Comparison of ENCODE assay signal across 17 cellular contexts in the genomic region with DNA sequence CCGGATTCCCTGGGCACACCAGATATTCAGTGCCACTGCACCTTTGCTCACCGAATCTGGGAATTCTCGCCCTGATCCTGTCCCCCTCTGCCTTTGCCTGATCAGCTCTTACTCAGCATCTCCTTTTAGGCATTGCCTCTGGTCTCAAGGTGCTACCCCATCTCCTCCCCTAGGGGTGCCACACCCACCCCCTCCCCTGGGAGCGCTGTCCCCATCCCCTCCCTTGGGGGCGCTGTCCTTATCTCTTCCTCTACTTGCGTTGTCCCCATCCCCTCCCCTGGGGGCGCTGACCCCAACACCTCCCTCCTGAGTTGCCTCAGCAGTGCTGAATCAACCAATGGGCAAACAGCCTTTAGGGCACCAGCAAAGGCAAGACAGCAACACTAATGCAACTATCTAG.
DNase-seq lines count a peak whose midpoint lies in the region; ATAC-seq, FAIRE-seq and TF ChIP-seq lines count a peak whose summit lies in the region.
"Had no signal": no experiment of that assay in that cellular context is flagged by ENCODE, and none has a peak within 500 bp of the region (broad histone marks: within the 10 kb centered on the region; RNA-seq: fewer than 3 reads in every experiment).

No MANE protein-coding gene starts in this region.

- no peaks in the 10 kb centered on the region for H3K4me1 Mint-ChIP-seq in stimulated activated effector memory CD8-positive, alpha-beta T cell treated with anti-CD3 and anti-CD28 coated beads, Interleukin-12 subunit alpha, Interleukin-12 subunit beta, amount 100 ng/mL, for 72 hours
- H3K4me1 Mint-ChIP-seq: IgD-negative memory B cell had no signal

- POLR2A ChIA-PET in HCT116 (lab: Charles Lee) (no interaction called here), K562 (lab: Yijun Ruan, JAX) (interaction anchor here (0.5 kb wide), 1 partner anchor 194 kb away, joined by 3 read pairs; no protein-coding TSS in a partner anchor)

- H3K4me3 Mint-ChIP-seq in stimulated activated effector memory CD8-positive, alpha-beta T cell treated with anti-CD3 and anti-CD28 coated beads, Interleukin-12 subunit alpha, Interleukin-12 subunit beta, amount 100 ng/mL, for 72 hours = no peak overlapping the region

- H3K4me3 ChIP-seq in HCT116 (replicated peaks in 1 of 2; ENCODE audit: low read depth in 1 of 2, low read length in 2 of 2) (no peak overlapping the region), K562 (no peak overlapping the region)
- H3K4me3 ChIP-seq: ascending aorta, hepatocyte, uterus had no signal

- no peak overlapping the region for H3K27ac Mint-ChIP-seq in stimulated activated effector memory CD8-positive, alpha-beta T cell treated with anti-CD3 and anti-CD28 coated beads, Interleukin-12 subunit alpha, Interleukin-12 subunit beta, amount 100 ng/mL, for 72 hours
- H3K27ac Mint-ChIP-seq: IgD-negative memory B cell had no signal

- in situ Hi-C loops in K562 (cut with MboI) = no loop called here

- no peak overlapping the region for H3K4me2 ChIP-seq in HCT116 (ENCODE audit: low read length)
- H3K4me2 ChIP-seq in K562 (ENCODE audit: insufficient read depth, low read length) = no peak overlapping the region
- H3K4me2 ChIP-seq: hepatocyte had no signal

- ATAC-seq in HCT116 (peak; percentile 73), K562 (peak; percentile 93), left colon (no peak)
- ATAC-seq in stimulated activated effector memory CD8-positive, alpha-beta T cell treated with anti-CD3 and anti-CD28 coated beads, Interleukin-12 subunit alpha, Interleukin-12 subunit beta, amount 100 ng/mL, for 72 hours = peak; percentile 25
- ATAC-seq: left cardiac atrium had no signal

- no peaks in the 10 kb centered on the region for H3K36me3 ChIP-seq in HCT116 (ENCODE audit: control insufficient read depth in 1 of 2, insufficient read depth in 2 of 2, low read length in 2 of 2)
- no peaks in the 10 kb centered on the region for H3K36me3 ChIP-seq in K562 (ENCODE audit: control insufficient read depth, insufficient read depth, low read length)
- H3K36me3 ChIP-seq: uterus had no signal

- CTCF ChIA-PET in HCT116 (lab: Charles Lee) = no interaction called here
- CTCF ChIA-PET in K562 (lab: Yijun Ruan, JAX; ENCODE audit: low intra/inter-chr PET ratio) = no interaction called here

- DNase-seq in activated T-cell treated with anti-CD3 and anti-CD28 coated beads for 48 hours (ENCODE audit: low read depth) (peak; percentile 8), HCT116 (ENCODE audit: low read depth, low spot score) (no peak), K562 (ENCODE audit: extremely low read depth in 1 of 4, low spot score in 3 of 4) (peak; percentile 25 to 83 (median 69)), mucosa of gallbladder (ENCODE audit: low spot score) (no peak), left colon (no peak), amygdala (lab: John Stamatoyannopoulos, UW) (no peak)
- DNase-seq in activated T-cell treated with anti-CD3 and anti-CD28 coated beads, Interleukin-2, amount 50 U/mL, for 1 hour = no peak
- no peak for DNase-seq in stimulated activated effector memory CD8-positive, alpha-beta T cell treated with anti-CD3 and anti-CD28 coated beads, Interleukin-12 subunit alpha, Interleukin-12 subunit beta, amount 100 ng/mL, for 72 hours (ENCODE audit: low spot score in 2 of 2)
- DNase-seq: activated gamma-delta T cell, left cardiac atrium, MV-4-11, NCI-H2081, NCI-H524, uterus had no signal

- 3% methylated on average over 5 of the region's 7 CpGs for WGBS in K562 (ENCODE audit: insufficient coverage, low coverage, missing lambda C conversion rate)

- TF ChIP-seq POLR2A in HCT116 (IDR thresholded peaks at IDR 0.05; ENCODE audit: borderline replicate concordance, extremely low read depth, insufficient read depth, insufficient read length) (no peak), K562 (conservative IDR thresholded peaks at IDR 0.05) (no peak)

- no peaks in the 10 kb centered on the region for H3K9me2 ChIP-seq in HCT116 (ENCODE audit: insufficient read depth)

- TF ChIP-seq RAD21 in HCT116 (IDR thresholded peaks at IDR 0.05; ENCODE audit: low read depth) = no peak
- no peak for TF ChIP-seq RAD21 in K562 (CRISPR knock-in tag; conservative IDR thresholded peaks at IDR 0.05 in 1 of 2, IDR thresholded peaks at IDR 0.05 in 1 of 2)

- no peaks in the 10 kb centered on the region for H3K9me1 ChIP-seq in K562 (ENCODE audit: control insufficient read depth, insufficient read depth, low read length)

- H3K27ac ChIP-seq in HCT116 (ENCODE audit: low read depth, low read length) (no peak overlapping the region), K562 (ENCODE audit: extremely low read depth, low read depth, low read length) (no peak overlapping the region)
- H3K27ac ChIP-seq: ascending aorta, hepatocyte, uterus had no signal

- no peak overlapping the region for H3K9ac ChIP-seq in HCT116 (ENCODE audit: low read length)
- no peak overlapping the region for H3K9ac ChIP-seq in K562 (ENCODE audit: insufficient read depth in 1 of 2, low read depth in 2 of 2, low read length in 2 of 2)

- TF ChIP-seq EP300 in K562 (IDR thresholded peaks at IDR 0.05; ENCODE audit: low read length) = no peak

- no peaks in the 10 kb centered on the region for H3K9me3 ChIP-seq in HCT116 (ENCODE audit: control insufficient read depth in 1 of 2, insufficient read depth in 1 of 2, low read depth in 1 of 2, low read length in 2 of 2)
- H3K9me3 ChIP-seq in K562 (replicated peaks; ENCODE audit: control insufficient read depth, insufficient read depth, low read depth, low read length) = no peaks in the 10 kb centered on the region
- H3K9me3 ChIP-seq: ascending aorta, uterus had no signal

- H3K27me3 ChIP-seq in HCT116 (ENCODE audit: insufficient read depth, low read length) (0 out of 2 replicates have a peak, but pooled peaks cover 5% of the 10 kb centered on the region), K562 (ENCODE audit: control insufficient read depth in 2 of 2, insufficient read depth in 2 of 2, low read length in 2 of 2) (peaks cover 7 to 47% of the 10 kb centered on the region in 2 experiments)
- H3K27me3 ChIP-seq: ascending aorta, hepatocyte, uterus had no signal

- intact Hi-C loops in HCT116 (cut with micrococcal nuclease) = no loop called here
- intact Hi-C loops in K562 (cut with micrococcal nuclease) = no loop called here
- intact Hi-C loops in left colon (cut with DNase I, micrococcal nuclease) = no loop called here

- peak; percentile 24 to 65 (median 38); a peak in 4 of 6 replicates for TF ChIP-seq CTCF in HCT116 (IDR thresholded peaks at IDR 0.05 in 2 of 3, conservative IDR thresholded peaks at IDR 0.05 in 1 of 3; ENCODE audit: borderline replicate concordance in 1 of 3, insufficient read depth in 1 of 3, low read depth in 2 of 3, low read length in 2 of 3)
- peak in 2 of 3 experiments; percentile 61 to 99; a peak in 4 of 6 replicates for TF ChIP-seq CTCF in K562 (IDR thresholded peaks at IDR 0.05 in 2 of 3, conservative IDR thresholded peaks at IDR 0.05 in 1 of 3; ENCODE audit: insufficient read depth in 2 of 3, low read depth in 1 of 3, low read length in 3 of 3)

- H2AFZ ChIP-seq in HCT116 (ENCODE audit: low read depth, low read length, poor library complexity, severe bottlenecking) (no peak overlapping the region), K562 (ENCODE audit: low read depth, low read length) (no peak overlapping the region)
- H2AFZ ChIP-seq: hepatocyte had no signal

- H3K36me3 Mint-ChIP-seq in stimulated activated effector memory CD8-positive, alpha-beta T cell treated with anti-CD3 and anti-CD28 coated beads, Interleukin-12 subunit alpha, Interleukin-12 subunit beta, amount 100 ng/mL, for 72 hours = no peaks in the 10 kb centered on the region
- H3K36me3 Mint-ChIP-seq: IgD-negative memory B cell had no signal

- RAD21 ChIA-PET in HCT116 (lab: Charles Lee; ENCODE audit: low non-redundant PET in 1 of 2, low total read pairs in 2 of 2, uncharacterized antibody in 2 of 2, unreplicated experiment in 2 of 2) = no interaction called here

- BruUV-seq in HCT116 (replicated peaks; lab: Mats Ljungman, UMichigan) (no TSS peak), K562 (replicated peaks; lab: Mats Ljungman, UMichigan) (no TSS peak)

- H4K20me1 ChIP-seq in HCT116 (ENCODE audit: insufficient read depth) (no peaks in the 10 kb centered on the region), K562 (replicated peaks; ENCODE audit: control insufficient read depth, insufficient read depth, low read length) (no peaks in the 10 kb centered on the region; the same call in 1 of the 2 replicates)

- no peaks in the 10 kb centered on the region for H3K79me2 ChIP-seq in HCT116 (ENCODE audit: insufficient read depth, low read length)
- no peaks in the 10 kb centered on the region for H3K79me2 ChIP-seq in K562 (ENCODE audit: control insufficient read depth, insufficient read depth, low read length)
- H3K79me2 ChIP-seq: hepatocyte had no signal

- H3K9me3 Mint-ChIP-seq in stimulated activated effector memory CD8-positive, alpha-beta T cell treated with anti-CD3 and anti-CD28 coated beads, Interleukin-12 subunit alpha, Interleukin-12 subunit beta, amount 100 ng/mL, for 72 hours = no peaks in the 10 kb centered on the region

- H3K4me1 ChIP-seq in HCT116 (ENCODE audit: control insufficient read depth in 1 of 2, insufficient read depth in 2 of 2, low read length in 2 of 2) (no peaks in the 10 kb centered on the region), K562 (replicated peaks in 1 of 2; ENCODE audit: control insufficient read depth in 2 of 2, insufficient read depth in 2 of 2, low read length in 2 of 2) (no peaks in the 10 kb centered on the region)
- H3K4me1 ChIP-seq: ascending aorta, uterus had no signal

- no peak for FAIRE-seq in K562 (lab: Jason Lieb, UNC)

TF ChIP-seq in HCT116, 20 proteins besides CTCF, POLR2A, EP300 and RAD21 (continues in another document):
- TF ChIP-seq SRF (IDR thresholded peaks at IDR 0.05; ENCODE audit: low read depth) (no peak), FOSL1 (IDR thresholded peaks at IDR 0.05; ENCODE audit: low read depth) (no peak), SP1 (IDR thresholded peaks at IDR 0.05; ENCODE audit: low read depth) (no peak), TCF7L2 (IDR thresholded peaks at IDR 0.05; ENCODE audit: borderline replicate concordance, extremely low read depth, insufficient read depth, insufficient read length) (no peak), ZNF274 (IDR thresholded peaks at IDR 0.05; ENCODE audit: low read depth, low read length) (no peak), EZH2 (IDR thresholded peaks at IDR 0.05) (no peak)

TF ChIP-seq in K562, 482 proteins besides CTCF, POLR2A, EP300 and RAD21 (continues in another document):
- TF ChIP-seq, protein P1, sequence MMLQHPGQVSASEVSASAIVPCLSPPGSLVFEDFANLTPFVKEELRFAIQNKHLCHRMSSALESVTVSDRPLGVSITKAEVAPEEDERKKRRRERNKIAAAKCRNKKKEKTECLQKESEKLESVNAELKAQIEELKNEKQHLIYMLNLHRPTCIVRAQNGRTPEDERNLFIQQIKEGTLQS (IDR thresholded peaks at IDR 0.05) = no peak
- TF ChIP-seq, protein P1 (CRISPR knock-in tag; conservative IDR thresholded peaks at IDR 0.05) = no peak
- TF ChIP-seq ZC3H11A (IDR thresholded peaks at IDR 0.05; ENCODE audit: low read depth, low read length) (no peak), ELF2 (CRISPR knock-in tag; IDR thresholded peaks at IDR 0.05) (no peak)

Comparison
In these comparisons a context has a peak if more than half of its experiments do, and no peak if none do; other contexts are left out.
1. DNase-seq: peak in activated T-cell treated with anti-CD3 and anti-CD28 coated beads for 48 hours (single experiment) and K562 (4 of 4); none in activated T-cell treated with anti-CD3 and anti-CD28 coated beads, Interleukin-2, amount 50 U/mL, for 1 hour (single experiment), HCT116 (single experiment), stimulated activated effector memory CD8-positive, alpha-beta T cell treated with anti-CD3 and anti-CD28 coated beads, Interleukin-12 subunit alpha, Interleukin-12 subunit beta, amount 100 ng/mL, for 72 hours (0 of 2), mucosa of gallbladder (single experiment), left colon (0 of 2) and amygdala (0 of 56).